ENCODE assay signal across 18 cellular contexts in the genomic region with DNA sequence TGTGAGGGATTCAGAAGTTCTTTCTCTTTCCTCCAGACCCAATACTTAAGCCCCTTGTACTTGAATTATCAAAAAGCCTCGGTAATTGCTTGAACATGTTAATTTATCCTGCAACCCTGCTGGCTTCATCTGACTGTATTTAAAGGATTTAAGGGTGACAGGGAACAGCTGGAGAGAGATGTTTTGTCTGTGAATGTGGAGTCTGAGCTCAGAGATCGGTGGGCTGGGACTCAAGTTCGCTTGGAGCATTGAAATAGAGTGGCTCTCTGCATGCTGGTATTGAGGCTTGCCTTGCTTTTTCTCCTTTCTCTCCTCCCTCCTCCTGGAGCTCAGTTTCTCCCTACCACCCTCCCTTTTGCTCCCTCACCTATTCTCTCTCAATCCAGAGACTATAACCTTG.
"Had no signal": no experiment of that assay in that cellular context is flagged by ENCODE, and none has a peak within 500 bp of the region (broad histone marks: within the 10 kb centered on the region; RNA-seq: fewer than 3 reads in every experiment).

No MANE protein-coding gene starts in this region.

- H3K27me3 ChIP-seq: right atrium auricular region, tibial nerve, uterus had no signal

- H3K36me3 ChIP-seq: left ventricle myocardium inferior, right atrium auricular region, tibial nerve, uterus had no signal

- H3K9me3 ChIP-seq: left ventricle myocardium inferior, right atrium auricular region, tibial nerve, uterus had no signal

- H3K4me3 ChIP-seq: left ventricle myocardium inferior, right atrium auricular region, skin epidermis, tibial nerve, uterus had no signal

- DNase-seq: activated B cell treated with CpG ODN at 0.5 μM for 24 hours; activated CD4-positive, alpha-beta T cell treated with anti-CD3 and anti-CD28 coated beads for 48 hours; activated CD8-positive, alpha-beta memory T cell treated with anti-CD3 and anti-CD28 coated beads, Interleukin-2, amount 50 U/mL, for 48 hours; activated gamma-delta T cell treated with Interleukin-2 at 50 U/mL for 16 hours; activated T-cell treated with anti-CD3 and anti-CD28 coated beads, Interleukin-2, amount 50 U/mL, for 72 hours; amniotic stem cell; caudate nucleus; kidney; left ventricle myocardium inferior; naive thymus-derived CD8-positive, alpha-beta T cell; nucleus accumbens; stimulated activated CD4-positive, alpha-beta T cell treated with anti-CD3 and anti-CD28 coated beads, Interleukin-4, amount 100 ng/mL, for 24 hours; stimulated activated naive CD4-positive, alpha-beta T cell; uterus had no signal

- FAIRE-seq: colon, kidney had no signal

- H3K27ac ChIP-seq: left ventricle myocardium inferior, right atrium auricular region, skin epidermis, tibial nerve, uterus had no signal

- H3K4me1 ChIP-seq: left ventricle myocardium inferior, right atrium auricular region, tibial nerve, uterus had no signal
